Comparison of ENCODE assay signal across 16 cellular contexts in the genomic region with DNA sequence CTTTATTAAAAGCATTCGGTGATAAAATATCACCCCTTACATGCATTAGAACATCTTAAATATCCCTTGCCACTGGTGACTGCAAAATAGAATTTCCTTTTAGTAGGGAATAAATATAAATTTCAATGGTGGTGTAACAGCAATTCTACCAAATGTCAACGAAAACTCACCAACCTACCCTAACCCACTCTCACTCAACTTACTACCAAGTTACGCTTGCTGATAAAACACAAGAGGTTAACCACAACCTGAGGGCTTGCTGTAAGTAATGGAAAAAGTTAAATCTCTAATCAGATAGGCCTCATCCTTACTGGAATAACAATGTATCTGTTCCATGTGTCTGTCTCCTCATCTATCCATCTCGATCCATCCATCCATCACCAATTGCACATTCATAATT.
DNase-seq lines count a peak whose midpoint lies in the region; ATAC-seq and TF ChIP-seq lines count a peak whose summit lies in the region.
"Had no signal": no experiment of that assay in that cellular context is flagged by ENCODE, and none has a peak within 500 bp of the region (broad histone marks: within the 10 kb centered on the region; RNA-seq: fewer than 3 reads in every experiment).

No MANE protein-coding gene starts in this region.

- peaks cover 4% of the 10 kb centered on the region for H3K36me3 ChIP-seq in CD4-positive, CD25-positive, alpha-beta regulatory T cell (ENCODE audit: control insufficient read depth, insufficient read depth, low read length)
- H3K36me3 ChIP-seq in CD8-positive, alpha-beta T cell (ENCODE audit: insufficient read depth, low read length): no peaks in the 10 kb centered on the region
- H3K36me3 ChIP-seq in mesodermal cell (ENCODE audit: control insufficient read depth, insufficient read depth, low read length): no peaks in the 10 kb centered on the region
- H3K36me3 ChIP-seq: prostate gland, thyroid gland had no signal

- peak in 1 of 3 donors; percentile 41 for DNase-seq in CD4-positive, CD25-positive, alpha-beta regulatory T cell
- DNase-seq in CD8-positive, alpha-beta T cell: no peak
- DNase-seq in WTC11 (ENCODE audit: low spot score) (no peak), T1000 (lab: John Stamatoyannopoulos, UW) (no peak), omental fat pad (ENCODE audit: low spot score) (no peak), HT-29 (ENCODE audit: low spot score) (no peak)
- DNase-seq in stimulated activated effector memory CD8-positive, alpha-beta T cell treated with anti-CD3 and anti-CD28 coated beads, Interleukin-12 subunit alpha, Interleukin-12 subunit beta, amount 100 ng/mL, for 72 hours (ENCODE audit: low spot score in 2 of 2): no peak
- DNase-seq: activated CD4-positive, alpha-beta T cell treated with anti-CD3 and anti-CD28 coated beads for 1 hour; NCI-H526; SW 1271; thyroid gland had no signal

- H3K4me3 Mint-ChIP-seq in CD4-positive, CD25-positive, alpha-beta regulatory T cell: peak overlapping the region in 3 of 4 donors; percentile 58 to 71 (median 65)
- peak overlapping the region; percentile 54 for H3K4me3 Mint-ChIP-seq in CD8-positive, alpha-beta T cell
- H3K4me3 Mint-ChIP-seq in WTC11: no peak overlapping the region
- no peak overlapping the region for H3K4me3 Mint-ChIP-seq in stimulated activated effector memory CD8-positive, alpha-beta T cell treated with anti-CD3 and anti-CD28 coated beads, Interleukin-12 subunit alpha, Interleukin-12 subunit beta, amount 100 ng/mL, for 72 hours
- H3K4me3 Mint-ChIP-seq: activated CD8-positive, alpha-beta memory T cell treated with anti-CD3 and anti-CD28 coated beads, Interleukin-2, amount 10 ng/mL, durations not matched to agents 7 days and 5 days; CD14-positive monocyte; GM23338 had no signal

- peaks cover 30% of the 10 kb centered on the region for H3K4me1 ChIP-seq in CD4-positive, CD25-positive, alpha-beta regulatory T cell (ENCODE audit: control insufficient read depth, insufficient read depth, low read length, poor library complexity, severe bottlenecking)
- H3K4me1 ChIP-seq in CD8-positive, alpha-beta T cell (ENCODE audit: insufficient read depth, low read length): peaks cover 70% of the 10 kb centered on the region
- peaks cover 21% of the 10 kb centered on the region for H3K4me1 ChIP-seq in mesodermal cell (ENCODE audit: control insufficient read depth, insufficient read depth, low read length, poor library complexity, severe bottlenecking)
- H3K4me1 ChIP-seq: prostate gland had no signal

- no peaks in the 10 kb centered on the region for H3K9me3 ChIP-seq in CD4-positive, CD25-positive, alpha-beta regulatory T cell (ENCODE audit: control insufficient read depth in 2 of 2, low read length in 2 of 2)
- H3K9me3 ChIP-seq in CD8-positive, alpha-beta T cell (ENCODE audit: low read length): no peaks in the 10 kb centered on the region
- H3K9me3 ChIP-seq in mesodermal cell (ENCODE audit: control insufficient read depth, low read length): no peaks in the 10 kb centered on the region
- H3K9me3 ChIP-seq: prostate gland, thyroid gland had no signal

- no peaks in the 10 kb centered on the region for H3K9me3 Mint-ChIP-seq in CD4-positive, CD25-positive, alpha-beta regulatory T cell
- H3K9me3 Mint-ChIP-seq in CD8-positive, alpha-beta T cell: no peaks in the 10 kb centered on the region
- H3K9me3 Mint-ChIP-seq in WTC11: no peaks in the 10 kb centered on the region
- H3K9me3 Mint-ChIP-seq in stimulated activated effector memory CD8-positive, alpha-beta T cell treated with anti-CD3 and anti-CD28 coated beads, Interleukin-12 subunit alpha, Interleukin-12 subunit beta, amount 100 ng/mL, for 72 hours: no peaks in the 10 kb centered on the region
- H3K9me3 Mint-ChIP-seq: CD14-positive monocyte, GM23338 had no signal

- H3K27me3 Mint-ChIP-seq in CD4-positive, CD25-positive, alpha-beta regulatory T cell: no peaks in the 10 kb centered on the region
- H3K27me3 Mint-ChIP-seq in CD8-positive, alpha-beta T cell (ENCODE audit: low read depth): no peaks in the 10 kb centered on the region
- no peaks in the 10 kb centered on the region for H3K27me3 Mint-ChIP-seq in WTC11 (ENCODE audit: low read depth)

- peak overlapping the region; percentile 54 for H3K4me3 ChIP-seq in CD4-positive, CD25-positive, alpha-beta regulatory T cell (ENCODE audit: low read depth, low read length)
- no peak overlapping the region for H3K4me3 ChIP-seq in CD8-positive, alpha-beta T cell (ENCODE audit: low read depth, low read length)
- no peak overlapping the region for H3K4me3 ChIP-seq in mesodermal cell (ENCODE audit: extremely low read depth, insufficient read depth, low read length, poor library complexity, severe bottlenecking)
- H3K4me3 ChIP-seq: GM23338, prostate gland, thyroid gland had no signal

- CTCF ChIA-PET in CD8-positive, alpha-beta T cell (lab: Charles Lee): interaction anchor here (1.0 kb wide), 1 partner anchor 177 kb away, joined by 3 read pairs; no protein-coding TSS in a partner anchor
- CTCF ChIA-PET in WTC11 (lab: Charles Lee): no interaction called here

- no peak for TF ChIP-seq CTCF in CD8-positive, alpha-beta T cell (IDR thresholded peaks at IDR 0.05)
- TF ChIP-seq CTCF in WTC11 (IDR thresholded peaks at IDR 0.05) (no peak), omental fat pad (IDR thresholded peaks at IDR 0.05) (no peak)

- H3K27me3 ChIP-seq in CD4-positive, CD25-positive, alpha-beta regulatory T cell (ENCODE audit: control insufficient read depth, insufficient read depth, low read length): no peaks in the 10 kb centered on the region
- no peaks in the 10 kb centered on the region for H3K27me3 ChIP-seq in CD8-positive, alpha-beta T cell (ENCODE audit: insufficient read depth, low read length)
- H3K27me3 ChIP-seq: thyroid gland had no signal

- peak overlapping the region; percentile 29 to 90 (median 88) for H3K27ac Mint-ChIP-seq in CD4-positive, CD25-positive, alpha-beta regulatory T cell
- H3K27ac Mint-ChIP-seq in CD8-positive, alpha-beta T cell: peak overlapping the region; percentile 96
- peak overlapping the region; percentile 51; the same call in 1 of the 2 replicates for H3K27ac Mint-ChIP-seq in WTC11
- no peak overlapping the region for H3K27ac Mint-ChIP-seq in stimulated activated effector memory CD8-positive, alpha-beta T cell treated with anti-CD3 and anti-CD28 coated beads, Interleukin-12 subunit alpha, Interleukin-12 subunit beta, amount 100 ng/mL, for 72 hours
- H3K27ac Mint-ChIP-seq: GM23338 had no signal

- 100% methylated on average over 1 to 2 of the region's 4 CpGs for WGBS in mesodermal cell (ENCODE audit: insufficient coverage in 2 of 2), 2 experiments

- POLR2A ChIA-PET in CD8-positive, alpha-beta T cell (lab: Charles Lee): interaction anchor here (1.6 kb wide), 1 partner anchor 186 kb away, joined by 5 read pairs; no protein-coding TSS in a partner anchor
- POLR2A ChIA-PET in WTC11 (lab: Charles Lee): interaction anchor here (0.5 to 0.6 kb wide), 2 partner anchors 329 to 984 kb away, joined by 3 to 4 read pairs; no protein-coding TSS in a partner anchor

- intact Hi-C loops in CD8-positive, alpha-beta T cell (cut with DNase I, micrococcal nuclease): loop anchor here (5.0 to 10.0 kb wide), 5 partner anchors 63 to 594 kb away; no protein-coding TSS in a partner anchor

- no peak for ATAC-seq in CD4-positive, CD25-positive, alpha-beta regulatory T cell (ENCODE audit: low read depth in 2 of 2)
- ATAC-seq in CD8-positive, alpha-beta T cell: no peak
- ATAC-seq in WTC11: no peak
- no peak for ATAC-seq in stimulated activated effector memory CD8-positive, alpha-beta T cell treated with anti-CD3 and anti-CD28 coated beads, Interleukin-12 subunit alpha, Interleukin-12 subunit beta, amount 100 ng/mL, for 72 hours
- ATAC-seq in omental fat pad (ENCODE audit: low FRiP score): no peak
- ATAC-seq: GM23338 had no signal

- peak overlapping the region; percentile 74 for H3K27ac ChIP-seq in CD4-positive, CD25-positive, alpha-beta regulatory T cell (ENCODE audit: insufficient read depth, low read length, poor library complexity, severe bottlenecking)
- peak overlapping the region; percentile 15 for H3K27ac ChIP-seq in CD8-positive, alpha-beta T cell (ENCODE audit: low read depth, low read length)
- peak overlapping the region; percentile 58 for H3K27ac ChIP-seq in mesodermal cell (ENCODE audit: low read depth, low read length, severe bottlenecking)
- H3K27ac ChIP-seq: prostate gland, thyroid gland had no signal

- H3K4me1 Mint-ChIP-seq in CD4-positive, CD25-positive, alpha-beta regulatory T cell: peaks cover 46 to 79% (median 52%) of the 10 kb centered on the region in 4 donors
- H3K4me1 Mint-ChIP-seq in CD8-positive, alpha-beta T cell (ENCODE audit: low read depth): peaks cover 75% of the 10 kb centered on the region
- H3K4me1 Mint-ChIP-seq in WTC11: peaks cover 68% of the 10 kb centered on the region
- peaks cover 50% of the 10 kb centered on the region for H3K4me1 Mint-ChIP-seq in stimulated activated effector memory CD8-positive, alpha-beta T cell treated with anti-CD3 and anti-CD28 coated beads, Interleukin-12 subunit alpha, Interleukin-12 subunit beta, amount 100 ng/mL, for 72 hours

- H3K36me3 Mint-ChIP-seq in CD4-positive, CD25-positive, alpha-beta regulatory T cell: peaks cover 18% of the 10 kb centered on the region
- H3K36me3 Mint-ChIP-seq in CD8-positive, alpha-beta T cell: peaks cover 17% of the 10 kb centered on the region
- H3K36me3 Mint-ChIP-seq in WTC11: no peaks in the 10 kb centered on the region
- H3K36me3 Mint-ChIP-seq in stimulated activated effector memory CD8-positive, alpha-beta T cell treated with anti-CD3 and anti-CD28 coated beads, Interleukin-12 subunit alpha, Interleukin-12 subunit beta, amount 100 ng/mL, for 72 hours: no peaks in the 10 kb centered on the region

TF ChIP-seq in WTC11, 78 proteins besides CTCF, POLR2A, EP300 and RAD21 (continues in another document):
- TF ChIP-seq RORB (CRISPR knock-in tag; IDR thresholded peaks at IDR 0.05) (no peak), ZNF138 (CRISPR knock-in tag; conservative IDR thresholded peaks at IDR 0.05) (no peak), SMAD4 (CRISPR knock-in tag; IDR thresholded peaks at IDR 0.05) (no peak), ATF1 (CRISPR knock-in tag; IDR thresholded peaks at IDR 0.05) (no peak), JAZF1 (CRISPR knock-in tag; IDR thresholded peaks at IDR 0.05) (no peak)

Comparison
In these comparisons a context has a peak if more than half of its experiments do, and no peak if none do; other contexts are left out.
1. H3K27ac ChIP-seq: peak in every context shown above with its lines; median percentile 74 in CD4-positive, CD25-positive, alpha-beta regulatory T cell; 58 in mesodermal cell; 15 in CD8-positive, alpha-beta T cell.
2. H3K4me3 Mint-ChIP-seq: peak in CD4-positive, CD25-positive, alpha-beta regulatory T cell (3 of 4) and CD8-positive, alpha-beta T cell (single experiment); none in WTC11 (single experiment) and stimulated activated effector memory CD8-positive, alpha-beta T cell treated with anti-CD3 and anti-CD28 coated beads, Interleukin-12 subunit alpha, Interleukin-12 subunit beta, amount 100 ng/mL, for 72 hours (single experiment).